In genomic region chr2:117717072-117717471, GRCh38 we compare ENCODE assay signal across 15 cellular contexts.
"Had no signal": no experiment of that assay in that cellular context is flagged by ENCODE, and none has a peak within 500 bp of the region (broad histone marks: within the 10 kb centered on the region; RNA-seq: fewer than 3 reads in every experiment).

No MANE protein-coding gene starts in this region.

- H3K4me3 ChIP-seq: colonic mucosa, esophagus squamous epithelium, gastroesophageal sphincter, lung, smooth muscle cell had no signal

- H3K27ac ChIP-seq: colonic mucosa, esophagus squamous epithelium, gastroesophageal sphincter had no signal

- ATAC-seq: gastroesophageal sphincter, left colon, left ventricle myocardium superior, right cardiac atrium had no signal

- H3K4me1 ChIP-seq: colonic mucosa, esophagus squamous epithelium, gastroesophageal sphincter had no signal

- H3K36me3 ChIP-seq: colonic mucosa, esophagus squamous epithelium, gastroesophageal sphincter had no signal

- H3K27me3 ChIP-seq: colonic mucosa, esophagus squamous epithelium, gastroesophageal sphincter had no signal

- H3K4me2 ChIP-seq: smooth muscle cell had no signal

- DNase-seq: colonic mucosa; dermis blood vessel endothelial cell; esophagus squamous epithelium; foreskin fibroblast; left colon; left ventricle myocardium superior; mesenchymal stem cell; naive B cell; right cardiac atrium; stimulated activated CD4-positive, alpha-beta T cell treated with anti-CD3 and anti-CD28 coated beads, Interleukin-2, amount 100 ng/mL, for 48 hours; stimulated activated naive CD4-positive, alpha-beta T cell treated with Interleukin-2 at 50 U/mL for 16 hours; trophoblast cell had no signal
